ENCODE assay signal across 8 cellular contexts in the genomic region with DNA sequence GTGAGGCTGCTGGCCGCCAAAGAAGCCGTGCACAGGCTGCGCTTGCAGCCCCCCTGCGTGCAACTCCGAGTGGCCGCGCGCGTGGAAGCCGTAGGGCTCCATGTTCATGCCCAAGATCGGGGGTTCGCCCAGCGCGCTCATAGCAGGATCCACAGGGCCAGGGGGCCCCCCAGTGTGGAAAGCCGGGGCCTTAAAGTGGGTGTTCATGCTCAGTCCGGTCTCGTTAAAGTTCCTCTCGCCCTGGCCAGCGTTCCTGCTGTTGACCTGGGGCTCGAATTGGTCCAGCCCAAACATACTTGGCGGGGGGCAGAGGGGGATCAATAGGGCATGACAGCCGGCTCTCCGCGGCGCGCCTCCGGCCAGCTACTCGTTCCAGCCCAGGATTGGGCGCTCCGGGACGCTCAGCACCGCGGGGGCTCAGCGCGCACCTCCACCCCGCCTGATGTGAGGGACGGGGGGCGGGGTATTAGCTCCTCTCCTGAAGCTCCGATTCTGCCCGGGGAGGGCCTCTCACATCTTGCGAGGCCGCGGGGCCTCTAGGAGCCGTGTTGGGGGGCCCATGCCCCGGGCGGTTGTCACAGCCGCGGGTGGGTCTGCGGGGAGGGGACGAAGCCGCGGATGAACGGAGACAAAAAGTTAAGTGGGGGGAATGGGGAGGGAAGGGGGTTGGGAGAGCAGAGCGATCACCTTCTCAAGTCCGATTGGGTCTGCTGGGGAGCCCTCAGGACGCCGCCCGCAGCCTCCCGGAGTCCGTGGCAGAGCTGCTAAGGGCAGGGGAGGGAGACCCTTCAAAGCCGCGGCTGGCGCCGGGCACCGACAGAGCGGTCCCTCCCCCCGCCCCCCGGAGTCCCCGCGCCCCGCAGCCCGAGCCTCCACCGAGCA. TPM values are rescaled to one million over a fixed set of nuclear protein-coding genes. Genes with fewer than 3 reads are reported as not detected.
DNase-seq lines count a peak whose midpoint lies in the region; ATAC-seq lines count a peak whose summit lies in the region.

No MANE protein-coding gene starts in this region.

- H3K27ac Mint-ChIP-seq in stimulated activated naive CD8-positive, alpha-beta T cell treated with anti-CD3 and anti-CD28 coated beads, Interleukin-15, amount 100 ng/mL, for 72 hours: no peak overlapping the region

- H3K9me3 Mint-ChIP-seq in stimulated activated naive CD8-positive, alpha-beta T cell treated with anti-CD3 and anti-CD28 coated beads, Interleukin-15, amount 100 ng/mL, for 72 hours: no peaks in the 10 kb centered on the region

- H3K4me1 ChIP-seq in duodenal mucosa (ENCODE audit: control insufficient read depth in 1 of 2, insufficient read depth in 2 of 2, low read length in 2 of 2): peaks cover 0 to 16% of the 10 kb centered on the region in 2 donors
- H3K4me1 ChIP-seq in mesodermal cell (ENCODE audit: control insufficient read depth, insufficient read depth, low read length, poor library complexity, severe bottlenecking): peaks cover 20% of the 10 kb centered on the region

- H3K4me1 Mint-ChIP-seq in stimulated activated naive CD8-positive, alpha-beta T cell treated with anti-CD3 and anti-CD28 coated beads, Interleukin-15, amount 100 ng/mL, for 72 hours: peaks cover 17% of the 10 kb centered on the region

- H3K27me3 Mint-ChIP-seq in stimulated activated naive CD8-positive, alpha-beta T cell treated with anti-CD3 and anti-CD28 coated beads, Interleukin-15, amount 100 ng/mL, for 72 hours: peaks cover 43% of the 10 kb centered on the region

- H3K27ac ChIP-seq in duodenal mucosa (ENCODE audit: low read depth, low read length): peak overlapping the region; percentile 10
- H3K27ac ChIP-seq in mesodermal cell (ENCODE audit: low read depth, low read length, severe bottlenecking): no peak overlapping the region

- WGBS in mesodermal cell (ENCODE audit: insufficient coverage in 2 of 2), 2 experiments: 4 to 6% methylated on average over 54 to 60 of the region's 73 CpGs

- peak overlapping the region in 1 of 2 donors; percentile 25 for H3K9ac ChIP-seq in duodenal mucosa (ENCODE audit: low read depth in 1 of 2, low read length in 2 of 2)

- ATAC-seq in stimulated activated naive CD8-positive, alpha-beta T cell treated with anti-CD3 and anti-CD28 coated beads, Interleukin-15, amount 100 ng/mL, for 72 hours: no peak
- ATAC-seq in stimulated activated naive CD8-positive, alpha-beta T cell treated with anti-CD3 and anti-CD28 coated beads, Interleukin-15, Interleukin-2, amounts not matched to agents 100 U/mL and 50 U/mL, for 24 hours: no peak
- ATAC-seq in GM18511 (IDR thresholded peaks at IDR 0.05; ENCODE audit: unreplicated experiment): no peak
- ATAC-seq in HG03469 (IDR thresholded peaks at IDR 0.05; ENCODE audit: unreplicated experiment): no peak

- no peaks in the 10 kb centered on the region for H3K9me3 ChIP-seq in duodenal mucosa (ENCODE audit: control insufficient read depth in 1 of 2, low read length in 2 of 2)
- H3K9me3 ChIP-seq in mesodermal cell (ENCODE audit: control insufficient read depth, low read length): no peaks in the 10 kb centered on the region

- H3K36me3 ChIP-seq in duodenal mucosa (ENCODE audit: control insufficient read depth in 1 of 2, insufficient read depth in 2 of 2, low read length in 2 of 2) (no peaks in the 10 kb centered on the region), mesodermal cell (ENCODE audit: control insufficient read depth, insufficient read depth, low read length) (peaks cover 13% of the 10 kb centered on the region)

- DNase-seq in stimulated activated naive CD8-positive, alpha-beta T cell treated with anti-CD3 and anti-CD28 coated beads, Interleukin-15, amount 100 ng/mL, for 72 hours: no peak
- DNase-seq in stimulated activated naive CD8-positive, alpha-beta T cell treated with anti-CD3 and anti-CD28 coated beads, Interleukin-15, Interleukin-2, amounts not matched to agents 100 U/mL and 50 U/mL, for 24 hours: no peak
- DNase-seq in SIG-M5 treated with dmso at 0.1 percent for 504 hours (lab: John Stamatoyannopoulos, UW; ENCODE audit: unreplicated experiment): no peak
- DNase-seq in activated CD4-positive, alpha-beta T cell treated with anti-CD3 and anti-CD28 coated beads for 1 hour: no peak

- peak overlapping the region; percentile 70 to 73 for H3K4me3 ChIP-seq in duodenal mucosa (ENCODE audit: low read depth in 1 of 2, low read length in 2 of 2)
- peak overlapping the region; percentile 79 for H3K4me3 ChIP-seq in mesodermal cell (ENCODE audit: extremely low read depth, insufficient read depth, low read length, poor library complexity, severe bottlenecking)

- peaks cover 14 to 21% of the 10 kb centered on the region in 2 donors for H3K27me3 ChIP-seq in duodenal mucosa (ENCODE audit: control insufficient read depth in 1 of 2, insufficient read depth in 2 of 2, low read length in 2 of 2)

- H3K4me3 Mint-ChIP-seq in stimulated activated naive CD8-positive, alpha-beta T cell treated with anti-CD3 and anti-CD28 coated beads, Interleukin-15, amount 100 ng/mL, for 72 hours: peak overlapping the region; percentile 80 to 86

RNA-seq across cellular contexts. Expression of a gene that starts 1.1 kb away (rescaled TPM):
- polyA plus RNA-seq in mesodermal cell (2013, experiment 1 of 2): 9.8 TPM
- polyA plus RNA-seq in mesodermal cell (2013, experiment 2 of 2): 8.2 TPM
